20 cellular contexts compared by ENCODE assay signal in the genomic region with DNA sequence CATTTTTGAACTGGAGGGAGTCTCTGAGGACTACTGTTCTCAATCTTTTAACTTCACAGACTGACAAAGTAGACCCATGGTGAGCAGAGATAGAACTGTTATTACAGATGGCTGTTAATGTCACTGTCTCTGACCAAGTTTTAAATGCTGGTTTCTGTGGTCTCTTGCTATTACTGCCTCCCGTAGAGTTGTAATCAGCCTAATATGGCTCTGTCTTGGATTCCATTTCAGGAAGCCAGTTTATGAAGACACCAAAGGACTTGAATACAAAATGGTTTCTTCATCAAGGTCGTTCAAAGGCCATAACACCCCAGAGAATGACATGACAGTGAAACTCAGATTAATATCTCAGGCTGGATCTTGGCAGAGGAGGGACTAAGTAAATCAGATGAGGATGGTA. TPM values are rescaled to one million over a fixed set of nuclear protein-coding genes. Genes with fewer than 3 reads are reported as not detected.
DNase-seq lines count a peak whose midpoint lies in the region; ATAC-seq, FAIRE-seq and TF ChIP-seq lines count a peak whose summit lies in the region.
"Had no signal": no experiment of that assay in that cellular context is flagged by ENCODE, and none has a peak within 500 bp of the region (broad histone marks: within the 10 kb centered on the region; RNA-seq: fewer than 3 reads in every experiment).

No MANE protein-coding gene starts in this region.

- no peaks in the 10 kb centered on the region for H3K79me2 ChIP-seq in K562 (ENCODE audit: control insufficient read depth, insufficient read depth, low read length)
- no peaks in the 10 kb centered on the region for H3K79me2 ChIP-seq in osteoblast (ENCODE audit: insufficient read depth, low read length)

- in situ Hi-C loops in K562 (cut with MboI) = no loop called here

- H3K4me1 Mint-ChIP-seq in activated T-cell treated with anti-CD3 and anti-CD28 coated beads, Interleukin-2, amount 50 U/mL, for 24 hours (ENCODE audit: low read depth) = peaks cover 12% of the 10 kb centered on the region
- peaks cover 19% of the 10 kb centered on the region for H3K4me1 Mint-ChIP-seq in Calu3 (ENCODE audit: low read depth, unreplicated experiment)

- no peak overlapping the region for H3K4me3 ChIP-seq in K562
- no peak overlapping the region for H3K4me3 ChIP-seq in osteoblast (ENCODE audit: insufficient read depth, low read length)
- H3K4me3 ChIP-seq: MG63, SJSA1 had no signal

- no peak for TF ChIP-seq RAD21 in K562 (CRISPR knock-in tag; conservative IDR thresholded peaks at IDR 0.05 in 1 of 2, IDR thresholded peaks at IDR 0.05 in 1 of 2)

- BruUV-seq in K562 (replicated peaks; lab: Mats Ljungman, UMichigan) (no TSS peak), Calu3 (replicated peaks; lab: Mats Ljungman, UMichigan) (no TSS peak)

- TF ChIP-seq CTCF in K562 (IDR thresholded peaks at IDR 0.05 in 2 of 3, conservative IDR thresholded peaks at IDR 0.05 in 1 of 3; ENCODE audit: insufficient read depth in 2 of 3, low read depth in 1 of 3, low read length in 3 of 3) (no peak), osteoblast (IDR thresholded peaks at IDR 0.05; ENCODE audit: extremely low read depth, low read depth, low read length) (no peak), Calu3 (IDR thresholded peaks at IDR 0.05; ENCODE audit: unreplicated experiment) (no peak)

- H3K27ac ChIP-seq in K562 (ENCODE audit: extremely low read depth, low read depth, low read length) (peak overlapping the region; percentile 72; the same call in 1 of the 3 replicates), osteoblast (ENCODE audit: low read depth, low read length) (peak overlapping the region; percentile 26)
- H3K27ac ChIP-seq: SJSA1 had no signal

- H4K20me1 ChIP-seq in K562 (replicated peaks; ENCODE audit: control insufficient read depth, insufficient read depth, low read length) (no peaks in the 10 kb centered on the region), osteoblast (ENCODE audit: insufficient read depth, low read length) (no peaks in the 10 kb centered on the region)

- no peak for TF ChIP-seq POLR2A in K562 (conservative IDR thresholded peaks at IDR 0.05)

- 4% methylated on average over 2 of the region's 2 CpGs for WGBS in K562 (ENCODE audit: insufficient coverage, low coverage, missing lambda C conversion rate)

- POLR2A ChIA-PET in K562 (lab: Yijun Ruan, JAX) = interaction anchor here (1.4 kb wide), 1 partner anchor 10 kb away, joined by 3 read pairs; no protein-coding TSS in a partner anchor

- no peak overlapping the region for H3K9ac ChIP-seq in K562 (ENCODE audit: insufficient read depth in 1 of 2, low read depth in 2 of 2, low read length in 2 of 2)

- no peaks in the 10 kb centered on the region for H3K36me3 Mint-ChIP-seq in activated T-cell treated with anti-CD3 and anti-CD28 coated beads, Interleukin-2, amount 50 U/mL, for 24 hours (ENCODE audit: low read depth)
- H3K36me3 Mint-ChIP-seq in Calu3 (ENCODE audit: insufficient read depth, unreplicated experiment) = peaks cover 20% of the 10 kb centered on the region
- H3K36me3 Mint-ChIP-seq: CD4-positive, CD25-positive, alpha-beta regulatory T cell had no signal

- intact Hi-C loops in K562 (cut with micrococcal nuclease) = no loop called here
- intact Hi-C loops in Calu3 (cut with micrococcal nuclease; ENCODE audit: unreplicated experiment) = no loop called here

- H3K4me3 Mint-ChIP-seq in activated T-cell treated with anti-CD3 and anti-CD28 coated beads, Interleukin-2, amount 50 U/mL, for 24 hours = no peak overlapping the region
- no peak overlapping the region for H3K4me3 Mint-ChIP-seq in Calu3 (ENCODE audit: low read depth, unreplicated experiment)
- H3K4me3 Mint-ChIP-seq: CD4-positive, CD25-positive, alpha-beta regulatory T cell had no signal

- H3K9me1 ChIP-seq in K562 (ENCODE audit: control insufficient read depth, insufficient read depth, low read length) = no peaks in the 10 kb centered on the region

- H2AFZ ChIP-seq in K562 (ENCODE audit: low read depth, low read length) = peak overlapping the region; percentile 84
- H2AFZ ChIP-seq in osteoblast (ENCODE audit: low read length) = peak overlapping the region; percentile 42

- H3K9me3 Mint-ChIP-seq in activated T-cell treated with anti-CD3 and anti-CD28 coated beads, Interleukin-2, amount 50 U/mL, for 24 hours = no peaks in the 10 kb centered on the region
- H3K9me3 Mint-ChIP-seq in Calu3 (ENCODE audit: low read depth, unreplicated experiment) = no peaks in the 10 kb centered on the region
- H3K9me3 Mint-ChIP-seq: CD4-positive, CD25-positive, alpha-beta regulatory T cell had no signal

- H3K27me3 Mint-ChIP-seq in activated T-cell treated with anti-CD3 and anti-CD28 coated beads, Interleukin-2, amount 50 U/mL, for 24 hours = peaks cover 54% of the 10 kb centered on the region
- H3K27me3 Mint-ChIP-seq in Calu3 (ENCODE audit: unreplicated experiment) = peaks cover 14% of the 10 kb centered on the region

- ATAC-seq in K562 = no peak; the same call in 1 of the 3 replicates
- no peak for ATAC-seq in esophagus mucosa
- ATAC-seq: PC-3 had no signal

- H3K27me3 ChIP-seq in K562 (ENCODE audit: control insufficient read depth in 2 of 2, insufficient read depth in 2 of 2, low read length in 2 of 2) (peaks cover 0 to 8% of the 10 kb centered on the region in 2 experiments; a peak in 3 of 5 replicates), osteoblast (ENCODE audit: insufficient read depth, low read length) (peaks cover 8% of the 10 kb centered on the region)

- DNase-seq in OCI-M1 (lab: John Stamatoyannopoulos, UW) (peak; percentile 23), K562 (ENCODE audit: extremely low read depth in 1 of 4, low spot score in 3 of 4) (peak in 1 of 4 experiments; percentile 17), osteoblast (ENCODE audit: insufficient read length, low spot score, missing footprints) (no peak), Calu3 (no peak)
- DNase-seq in activated T-cell treated with anti-CD3 and anti-CD28 coated beads, Interleukin-2, amount 50 U/mL, for 24 hours = no peak
- no peak for DNase-seq in central memory CD4-positive, alpha-beta T cell
- DNase-seq: Caco-2; CD4-positive, CD25-positive, alpha-beta regulatory T cell; H7; KG1; MG63; NCI-H1105; NCI-H1694 treated with DMSO at 0.1 percent for 48 hours; NCI-H2107; NCI-H2227 treated with DMSO at 0.1 percent for 48 hours; NCI-H524 treated with DMSO at 0.1 percent for 48 hours; NK-92 treated with Interleukin-12 subunit alpha and Interleukin-12 subunit beta, amount 100 ng/mL, for 24 hours; PC-3 had no signal

- H3K27ac Mint-ChIP-seq in activated T-cell treated with anti-CD3 and anti-CD28 coated beads, Interleukin-2, amount 50 U/mL, for 24 hours = no peak overlapping the region
- H3K27ac Mint-ChIP-seq in Calu3 (ENCODE audit: unreplicated experiment) = no peak overlapping the region
- H3K27ac Mint-ChIP-seq: CD4-positive, CD25-positive, alpha-beta regulatory T cell had no signal

- H3K9me3 ChIP-seq in K562 (replicated peaks; ENCODE audit: control insufficient read depth, insufficient read depth, low read depth, low read length) (no peaks in the 10 kb centered on the region), osteoblast (ENCODE audit: low read depth, low read length) (no peaks in the 10 kb centered on the region)
- H3K9me3 ChIP-seq: Caco-2, MG63, SJSA1 had no signal

- H3K4me2 ChIP-seq in K562 (ENCODE audit: insufficient read depth, low read length) (peak overlapping the region; percentile 17; the same call in 1 of the 2 replicates), osteoblast (ENCODE audit: insufficient read depth, low read length) (no peak overlapping the region)

- FAIRE-seq in K562 (lab: Jason Lieb, UNC) = no peak

- CTCF ChIA-PET in K562 (lab: Yijun Ruan, JAX; ENCODE audit: low intra/inter-chr PET ratio) (no interaction called here), Calu3 (lab: Charles Lee) (no interaction called here)

- H3K4me1 ChIP-seq in K562 (replicated peaks in 1 of 2; ENCODE audit: control insufficient read depth in 2 of 2, insufficient read depth in 2 of 2, low read length in 2 of 2) (peaks cover 4 to 12% of the 10 kb centered on the region in 2 experiments), osteoblast (ENCODE audit: insufficient read depth, low read length) (peaks cover 22% of the 10 kb centered on the region)

- H3K36me3 ChIP-seq in K562 (ENCODE audit: control insufficient read depth, insufficient read depth, low read length) = no peaks in the 10 kb centered on the region
- H3K36me3 ChIP-seq in osteoblast (ENCODE audit: insufficient read depth, low read length) = no peaks in the 10 kb centered on the region
- H3K36me3 ChIP-seq: MG63, SJSA1 had no signal

- no peak for TF ChIP-seq EP300 in K562 (IDR thresholded peaks at IDR 0.05; ENCODE audit: low read length)

RNA-seq across cellular contexts. Expression of gene SFRP4, which starts 3.9 kb away (rescaled TPM):
- not detected in 2 replicates for total RNA-seq in K562 (2011; cell fraction: chromatin; rRNA removed; ENCODE audit: low replicate concordance)
- not detected in 2 replicates for total RNA-seq in K562 (2011; cell fraction: nucleolus; rRNA removed)
- not detected in 2 replicates for total RNA-seq in K562 (2011; cell fraction: nucleoplasm; rRNA removed)
- total RNA-seq in K562 (2014; rRNA removed) (not detected in 2 replicates), K562 (2014; rRNA removed; fragmentation: Illumina TruSeq; extraction: Trizol) (not detected in 2 replicates), K562 (2015; rRNA removed; fragmentation: Illumina TruSeq; extraction: Trizol) (not detected in 2 replicates), K562 (2021) (not detected in 2 replicates), osteoblast (151 and 205 TPM in 2 replicates), Calu3 (2022) (not detected in 2 replicates), esophagus mucosa (not detected)
- polyA plus RNA-seq in K562 (2011; rRNA removed) (not detected in 2 replicates), K562 (2014; fragmentation: Illumina TruSeq; extraction: Trizol) (not detected in 2 replicates), K562 (2014; fragmentation: Nextera tagmentation; extraction: Ambion mirVana) (not detected), K562 (2014; rRNA removed) (0.05 TPM in 1 of 2 replicates, not detected in the other)
- not detected in 2 replicates for polyA plus RNA-seq in K562 (2011; cell fraction: cytosol; rRNA removed)
- not detected in 2 replicates for polyA plus RNA-seq in K562 (2011; cell fraction: nucleus; rRNA removed)
- polyA plus RNA-seq in K562 (2012) = not detected in 2 replicates
- polyA minus RNA-seq in K562 (2011; rRNA and poly(A)+ RNA removed) = not detected in 2 replicates
- not detected in 2 replicates for polyA minus RNA-seq in K562 (2011; cell fraction: cytosol; rRNA and poly(A)+ RNA removed)
- not detected in 2 replicates for polyA minus RNA-seq in K562 (2011; cell fraction: nucleus; rRNA and poly(A)+ RNA removed)
- total RNA-seq: Caco-2; CD4-positive, CD25-positive, alpha-beta regulatory T cell; H7; PC-3; SJSA1 had no signal
- polyA plus RNA-seq: CD4-positive, CD25-positive, alpha-beta regulatory T cell had no signal

RNA-seq across cellular contexts. Expression of gene EPDR1, which starts 7.7 kb away (rescaled TPM):
- total RNA-seq in K562 (2011; cell fraction: chromatin; rRNA removed; ENCODE audit: low replicate concordance) = not detected in 2 replicates
- total RNA-seq in K562 (2011; cell fraction: nucleolus; rRNA removed) = not detected in 2 replicates
- total RNA-seq in K562 (2011; cell fraction: nucleoplasm; rRNA removed) = not detected in 2 replicates
- total RNA-seq in K562 (2014; rRNA removed) (not detected in 2 replicates), K562 (2014; rRNA removed; fragmentation: Illumina TruSeq; extraction: Trizol) (not detected in 2 replicates), K562 (2015; rRNA removed; fragmentation: Illumina TruSeq; extraction: Trizol) (not detected in 2 replicates), K562 (2021) (0.11 and 0.22 TPM in 2 replicates), osteoblast (99.3 and 123 TPM in 2 replicates), Calu3 (2022) (51.8 and 60.5 TPM in 2 replicates), esophagus mucosa (0.64 TPM)
- polyA plus RNA-seq in K562 (2011; rRNA removed) (not detected in 2 replicates), K562 (2014; fragmentation: Illumina TruSeq; extraction: Trizol) (not detected in 2 replicates), K562 (2014; fragmentation: Nextera tagmentation; extraction: Ambion mirVana) (under 1 TPM in 1 of 2 experiments, not detected in 1; 0.01 TPM), K562 (2014; rRNA removed) (not detected in 2 replicates)
- not detected in 2 replicates for polyA plus RNA-seq in K562 (2011; cell fraction: cytosol; rRNA removed)
- not detected in 2 replicates for polyA plus RNA-seq in K562 (2011; cell fraction: nucleus; rRNA removed)
- not detected in 2 replicates for polyA plus RNA-seq in K562 (2012)
- not detected in 2 replicates for polyA minus RNA-seq in K562 (2011; rRNA and poly(A)+ RNA removed)
- polyA minus RNA-seq in K562 (2011; cell fraction: cytosol; rRNA and poly(A)+ RNA removed) = not detected in 2 replicates
- polyA minus RNA-seq in K562 (2011; cell fraction: nucleus; rRNA and poly(A)+ RNA removed) = not detected in 2 replicates
- total RNA-seq: CD4-positive, CD25-positive, alpha-beta regulatory T cell had no signal

Comparison
In these comparisons a context has a peak if more than half of its experiments do, and no peak if none do; other contexts are left out.
1. RNA of gene SFRP4, which starts 3.9 kb away (total RNA-seq): 151 to 205 TPM in osteoblast; not detected in Calu3, not detected in esophagus mucosa (single experiment) and not detected in K562; every median in the first group is over 100 times any median in the second.
2. RNA of gene EPDR1, which starts 7.7 kb away (total RNA-seq): 99.3 to 123 TPM in osteoblast and 51.8 to 60.5 TPM in Calu3; 0.64 TPM in esophagus mucosa (single experiment) and 0.11 to 0.22 TPM in K562; every median in the first group is over 10 times any median in the second.